Comparison of ENCODE assay signal across 1 cellular context in the genomic region with DNA sequence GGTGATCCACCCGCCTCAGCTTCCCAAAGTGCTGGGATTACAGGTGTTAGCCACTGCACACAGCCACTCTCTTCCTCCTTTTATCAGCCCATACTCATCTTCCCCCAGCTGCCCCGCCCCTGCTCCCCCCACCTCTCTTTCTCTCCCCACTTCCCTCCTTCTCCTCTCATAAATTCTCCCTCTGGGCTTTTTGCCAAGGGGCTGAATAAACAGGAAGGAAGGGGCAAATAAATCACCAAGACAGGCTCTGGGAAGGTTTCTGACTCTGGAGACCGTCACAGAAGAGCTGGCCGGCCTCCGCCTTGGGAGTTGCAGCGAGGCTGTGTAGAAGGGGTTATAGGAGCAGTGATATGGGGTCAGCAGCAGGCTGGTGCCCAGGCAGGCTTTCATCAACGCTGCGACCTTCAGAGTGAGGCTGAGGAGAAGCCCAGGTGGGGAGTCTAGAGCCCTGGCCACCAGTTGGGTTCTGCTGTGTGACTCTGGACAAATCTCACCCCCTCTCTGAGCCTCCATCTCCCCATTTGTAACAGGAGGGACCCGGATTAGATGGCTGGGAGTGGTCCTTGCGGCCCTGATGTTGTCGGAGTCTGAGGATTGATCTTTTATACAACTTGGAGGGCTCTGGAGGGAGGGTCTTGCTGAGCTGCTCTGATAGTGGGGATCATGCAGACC.
TF ChIP-seq lines count a peak whose summit lies in the region.

No MANE protein-coding gene starts in this region.

TF ChIP-seq in K562, 482 proteins besides CTCF, POLR2A, EP300 and RAD21 (continued from another document and continues in another):
- TF ChIP-seq, protein P1, sequence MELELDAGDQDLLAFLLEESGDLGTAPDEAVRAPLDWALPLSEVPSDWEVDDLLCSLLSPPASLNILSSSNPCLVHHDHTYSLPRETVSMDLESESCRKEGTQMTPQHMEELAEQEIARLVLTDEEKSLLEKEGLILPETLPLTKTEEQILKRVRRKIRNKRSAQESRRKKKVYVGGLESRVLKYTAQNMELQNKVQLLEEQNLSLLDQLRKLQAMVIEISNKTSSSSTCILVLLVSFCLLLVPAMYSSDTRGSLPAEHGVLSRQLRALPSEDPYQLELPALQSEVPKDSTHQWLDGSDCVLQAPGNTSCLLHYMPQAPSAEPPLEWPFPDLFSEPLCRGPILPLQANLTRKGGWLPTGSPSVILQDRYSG (tag; conservative IDR thresholded peaks at IDR 0.05; ENCODE audit: low read depth) = no peak
- TF ChIP-seq, protein P2, sequence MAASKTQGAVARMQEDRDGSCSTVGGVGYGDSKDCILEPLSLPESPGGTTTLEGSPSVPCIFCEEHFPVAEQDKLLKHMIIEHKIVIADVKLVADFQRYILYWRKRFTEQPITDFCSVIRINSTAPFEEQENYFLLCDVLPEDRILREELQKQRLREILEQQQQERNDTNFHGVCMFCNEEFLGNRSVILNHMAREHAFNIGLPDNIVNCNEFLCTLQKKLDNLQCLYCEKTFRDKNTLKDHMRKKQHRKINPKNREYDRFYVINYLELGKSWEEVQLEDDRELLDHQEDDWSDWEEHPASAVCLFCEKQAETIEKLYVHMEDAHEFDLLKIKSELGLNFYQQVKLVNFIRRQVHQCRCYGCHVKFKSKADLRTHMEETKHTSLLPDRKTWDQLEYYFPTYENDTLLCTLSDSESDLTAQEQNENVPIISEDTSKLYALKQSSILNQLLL (CRISPR knock-in tag; IDR thresholded peaks at IDR 0.05; ENCODE audit: borderline replicate concordance) = no peak
- TF ChIP-seq, protein P3, sequence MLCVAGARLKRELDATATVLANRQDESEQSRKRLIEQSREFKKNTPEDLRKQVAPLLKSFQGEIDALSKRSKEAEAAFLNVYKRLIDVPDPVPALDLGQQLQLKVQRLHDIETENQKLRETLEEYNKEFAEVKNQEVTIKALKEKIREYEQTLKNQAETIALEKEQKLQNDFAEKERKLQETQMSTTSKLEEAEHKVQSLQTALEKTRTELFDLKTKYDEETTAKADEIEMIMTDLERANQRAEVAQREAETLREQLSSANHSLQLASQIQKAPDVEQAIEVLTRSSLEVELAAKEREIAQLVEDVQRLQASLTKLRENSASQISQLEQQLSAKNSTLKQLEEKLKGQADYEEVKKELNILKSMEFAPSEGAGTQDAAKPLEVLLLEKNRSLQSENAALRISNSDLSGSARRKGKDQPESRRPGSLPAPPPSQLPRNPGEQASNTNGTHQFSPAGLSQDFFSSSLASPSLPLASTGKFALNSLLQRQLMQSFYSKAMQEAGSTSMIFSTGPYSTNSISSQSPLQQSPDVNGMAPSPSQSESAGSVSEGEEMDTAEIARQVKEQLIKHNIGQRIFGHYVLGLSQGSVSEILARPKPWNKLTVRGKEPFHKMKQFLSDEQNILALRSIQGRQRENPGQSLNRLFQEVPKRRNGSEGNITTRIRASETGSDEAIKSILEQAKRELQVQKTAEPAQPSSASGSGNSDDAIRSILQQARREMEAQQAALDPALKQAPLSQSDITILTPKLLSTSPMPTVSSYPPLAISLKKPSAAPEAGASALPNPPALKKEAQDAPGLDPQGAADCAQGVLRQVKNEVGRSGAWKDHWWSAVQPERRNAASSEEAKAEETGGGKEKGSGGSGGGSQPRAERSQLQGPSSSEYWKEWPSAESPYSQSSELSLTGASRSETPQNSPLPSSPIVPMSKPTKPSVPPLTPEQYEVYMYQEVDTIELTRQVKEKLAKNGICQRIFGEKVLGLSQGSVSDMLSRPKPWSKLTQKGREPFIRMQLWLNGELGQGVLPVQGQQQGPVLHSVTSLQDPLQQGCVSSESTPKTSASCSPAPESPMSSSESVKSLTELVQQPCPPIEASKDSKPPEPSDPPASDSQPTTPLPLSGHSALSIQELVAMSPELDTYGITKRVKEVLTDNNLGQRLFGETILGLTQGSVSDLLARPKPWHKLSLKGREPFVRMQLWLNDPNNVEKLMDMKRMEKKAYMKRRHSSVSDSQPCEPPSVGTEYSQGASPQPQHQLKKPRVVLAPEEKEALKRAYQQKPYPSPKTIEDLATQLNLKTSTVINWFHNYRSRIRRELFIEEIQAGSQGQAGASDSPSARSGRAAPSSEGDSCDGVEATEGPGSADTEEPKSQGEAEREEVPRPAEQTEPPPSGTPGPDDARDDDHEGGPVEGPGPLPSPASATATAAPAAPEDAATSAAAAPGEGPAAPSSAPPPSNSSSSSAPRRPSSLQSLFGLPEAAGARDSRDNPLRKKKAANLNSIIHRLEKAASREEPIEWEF (CRISPR knock-in tag; IDR thresholded peaks at IDR 0.05) = no peak
- TF ChIP-seq KDM4B (IDR thresholded peaks at IDR 0.05; ENCODE audit: borderline replicate concordance in 2 of 2, low read depth in 1 of 2) = no peak
- TF ChIP-seq, protein P4, sequence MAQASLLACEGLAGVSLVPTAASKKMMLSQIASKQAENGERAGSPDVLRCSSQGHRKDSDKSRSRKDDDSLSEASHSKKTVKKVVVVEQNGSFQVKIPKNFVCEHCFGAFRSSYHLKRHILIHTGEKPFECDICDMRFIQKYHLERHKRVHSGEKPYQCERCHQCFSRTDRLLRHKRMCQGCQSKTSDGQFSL (CRISPR knock-in tag; IDR thresholded peaks at IDR 0.05) = no peak
- TF ChIP-seq, protein P4 (tag; IDR thresholded peaks at IDR 0.05) = no peak
- no peak for TF ChIP-seq MAFG (tag; conservative IDR thresholded peaks at IDR 0.05)
- no peak for TF ChIP-seq CBX3 (IDR thresholded peaks at IDR 0.05; ENCODE audit: borderline replicate concordance in 1 of 2, low read length in 2 of 2)
- TF ChIP-seq ZNF445 (CRISPR knock-in tag; IDR thresholded peaks at IDR 0.05; ENCODE audit: low read depth) = no peak
- TF ChIP-seq, protein P5, sequence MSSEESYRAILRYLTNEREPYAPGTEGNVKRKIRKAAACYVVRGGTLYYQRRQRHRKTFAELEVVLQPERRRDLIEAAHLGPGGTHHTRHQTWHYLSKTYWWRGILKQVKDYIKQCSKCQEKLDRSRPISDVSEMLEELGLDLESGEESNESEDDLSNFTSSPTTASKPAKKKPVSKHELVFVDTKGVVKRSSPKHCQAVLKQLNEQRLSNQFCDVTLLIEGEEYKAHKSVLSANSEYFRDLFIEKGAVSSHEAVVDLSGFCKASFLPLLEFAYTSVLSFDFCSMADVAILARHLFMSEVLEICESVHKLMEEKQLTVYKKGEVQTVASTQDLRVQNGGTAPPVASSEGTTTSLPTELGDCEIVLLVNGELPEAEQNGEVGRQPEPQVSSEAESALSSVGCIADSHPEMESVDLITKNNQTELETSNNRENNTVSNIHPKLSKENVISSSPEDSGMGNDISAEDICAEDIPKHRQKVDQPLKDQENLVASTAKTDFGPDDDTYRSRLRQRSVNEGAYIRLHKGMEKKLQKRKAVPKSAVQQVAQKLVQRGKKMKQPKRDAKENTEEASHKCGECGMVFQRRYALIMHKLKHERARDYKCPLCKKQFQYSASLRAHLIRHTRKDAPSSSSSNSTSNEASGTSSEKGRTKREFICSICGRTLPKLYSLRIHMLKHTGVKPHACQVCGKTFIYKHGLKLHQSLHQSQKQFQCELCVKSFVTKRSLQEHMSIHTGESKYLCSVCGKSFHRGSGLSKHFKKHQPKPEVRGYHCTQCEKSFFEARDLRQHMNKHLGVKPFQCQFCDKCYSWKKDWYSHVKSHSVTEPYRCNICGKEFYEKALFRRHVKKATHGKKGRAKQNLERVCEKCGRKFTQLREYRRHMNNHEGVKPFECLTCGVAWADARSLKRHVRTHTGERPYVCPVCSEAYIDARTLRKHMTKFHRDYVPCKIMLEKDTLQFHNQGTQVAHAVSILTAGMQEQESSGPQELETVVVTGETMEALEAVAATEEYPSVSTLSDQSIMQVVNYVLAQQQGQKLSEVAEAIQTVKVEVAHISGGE (CRISPR knock-in tag; IDR thresholded peaks at IDR 0.05) = no peak
- no peak for TF ChIP-seq NFE2L1 (tag; IDR thresholded peaks at IDR 0.05; ENCODE audit: borderline replicate concordance, low read depth)
- TF ChIP-seq SPI1 (IDR thresholded peaks at IDR 0.05; ENCODE audit: borderline replicate concordance, low read depth, low read length) = peak; percentile 52; the same call in 1 of the 2 replicates
- no peak for TF ChIP-seq PHF8 (IDR thresholded peaks at IDR 0.05; ENCODE audit: borderline replicate concordance, low read length)
- TF ChIP-seq SMARCE1 (IDR thresholded peaks at IDR 0.05) = peak; percentile 75; the same call in 1 of the 2 replicates
- TF ChIP-seq ZNF778 (CRISPR knock-in tag; IDR thresholded peaks at IDR 0.05) = no peak
- TF ChIP-seq ZNF212 (CRISPR knock-in tag; IDR thresholded peaks at IDR 0.05) = no peak
- TF ChIP-seq, protein P6, sequence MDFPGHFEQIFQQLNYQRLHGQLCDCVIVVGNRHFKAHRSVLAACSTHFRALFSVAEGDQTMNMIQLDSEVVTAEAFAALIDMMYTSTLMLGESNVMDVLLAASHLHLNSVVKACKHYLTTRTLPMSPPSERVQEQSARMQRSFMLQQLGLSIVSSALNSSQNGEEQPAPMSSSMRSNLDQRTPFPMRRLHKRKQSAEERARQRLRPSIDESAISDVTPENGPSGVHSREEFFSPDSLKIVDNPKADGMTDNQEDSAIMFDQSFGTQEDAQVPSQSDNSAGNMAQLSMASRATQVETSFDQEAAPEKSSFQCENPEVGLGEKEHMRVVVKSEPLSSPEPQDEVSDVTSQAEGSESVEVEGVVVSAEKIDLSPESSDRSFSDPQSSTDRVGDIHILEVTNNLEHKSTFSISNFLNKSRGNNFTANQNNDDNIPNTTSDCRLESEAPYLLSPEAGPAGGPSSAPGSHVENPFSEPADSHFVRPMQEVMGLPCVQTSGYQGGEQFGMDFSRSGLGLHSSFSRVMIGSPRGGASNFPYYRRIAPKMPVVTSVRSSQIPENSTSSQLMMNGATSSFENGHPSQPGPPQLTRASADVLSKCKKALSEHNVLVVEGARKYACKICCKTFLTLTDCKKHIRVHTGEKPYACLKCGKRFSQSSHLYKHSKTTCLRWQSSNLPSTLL (IDR thresholded peaks at IDR 0.05) = no peak
- no peak for TF ChIP-seq DNMT1 (IDR thresholded peaks at IDR 0.05)
- no peak for TF ChIP-seq L3MBTL2 (IDR thresholded peaks at IDR 0.05)
- no peak for TF ChIP-seq MED1 (CRISPR knock-in tag; IDR thresholded peaks at IDR 0.05; ENCODE audit: borderline replicate concordance)
- TF ChIP-seq HDAC6 (IDR thresholded peaks at IDR 0.05; ENCODE audit: low read depth, low read length) = no peak
- TF ChIP-seq GABPB1 (CRISPR knock-in tag; IDR thresholded peaks at IDR 0.05) = no peak
- TF ChIP-seq SIN3B (IDR thresholded peaks at IDR 0.05; ENCODE audit: low read depth) = no peak
- TF ChIP-seq CHD2 (IDR thresholded peaks at IDR 0.05; ENCODE audit: low read depth, low read length) = no peak
- TF ChIP-seq ZNF3 (CRISPR knock-in tag; IDR thresholded peaks at IDR 0.05) = no peak
- TF ChIP-seq, protein P7, sequence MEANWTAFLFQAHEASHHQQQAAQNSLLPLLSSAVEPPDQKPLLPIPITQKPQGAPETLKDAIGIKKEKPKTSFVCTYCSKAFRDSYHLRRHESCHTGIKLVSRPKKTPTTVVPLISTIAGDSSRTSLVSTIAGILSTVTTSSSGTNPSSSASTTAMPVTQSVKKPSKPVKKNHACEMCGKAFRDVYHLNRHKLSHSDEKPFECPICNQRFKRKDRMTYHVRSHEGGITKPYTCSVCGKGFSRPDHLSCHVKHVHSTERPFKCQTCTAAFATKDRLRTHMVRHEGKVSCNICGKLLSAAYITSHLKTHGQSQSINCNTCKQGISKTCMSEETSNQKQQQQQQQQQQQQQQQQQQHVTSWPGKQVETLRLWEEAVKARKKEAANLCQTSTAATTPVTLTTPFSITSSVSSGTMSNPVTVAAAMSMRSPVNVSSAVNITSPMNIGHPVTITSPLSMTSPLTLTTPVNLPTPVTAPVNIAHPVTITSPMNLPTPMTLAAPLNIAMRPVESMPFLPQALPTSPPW (CRISPR knock-in tag; IDR thresholded peaks at IDR 0.05) = peak; percentile 99
- no peak for TF ChIP-seq KAT2B (IDR thresholded peaks at IDR 0.05; ENCODE audit: low read depth, low read length)
- no peak for TF ChIP-seq GABPB2 (CRISPR knock-in tag; conservative IDR thresholded peaks at IDR 0.05)
- TF ChIP-seq, protein P8, sequence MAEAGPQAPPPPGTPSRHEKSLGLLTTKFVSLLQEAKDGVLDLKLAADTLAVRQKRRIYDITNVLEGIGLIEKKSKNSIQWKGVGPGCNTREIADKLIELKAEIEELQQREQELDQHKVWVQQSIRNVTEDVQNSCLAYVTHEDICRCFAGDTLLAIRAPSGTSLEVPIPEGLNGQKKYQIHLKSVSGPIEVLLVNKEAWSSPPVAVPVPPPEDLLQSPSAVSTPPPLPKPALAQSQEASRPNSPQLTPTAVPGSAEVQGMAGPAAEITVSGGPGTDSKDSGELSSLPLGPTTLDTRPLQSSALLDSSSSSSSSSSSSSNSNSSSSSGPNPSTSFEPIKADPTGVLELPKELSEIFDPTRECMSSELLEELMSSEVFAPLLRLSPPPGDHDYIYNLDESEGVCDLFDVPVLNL (CRISPR knock-in tag; IDR thresholded peaks at IDR 0.05; ENCODE audit: low read depth) = no peak
- no peak for TF ChIP-seq ZNF354B (CRISPR knock-in tag; IDR thresholded peaks at IDR 0.05)
- TF ChIP-seq ZNF140 (CRISPR knock-in tag; IDR thresholded peaks at IDR 0.05) = no peak
- no peak for TF ChIP-seq XRCC5 (IDR thresholded peaks at IDR 0.05; ENCODE audit: low read depth, low read length)
- TF ChIP-seq, protein P9, sequence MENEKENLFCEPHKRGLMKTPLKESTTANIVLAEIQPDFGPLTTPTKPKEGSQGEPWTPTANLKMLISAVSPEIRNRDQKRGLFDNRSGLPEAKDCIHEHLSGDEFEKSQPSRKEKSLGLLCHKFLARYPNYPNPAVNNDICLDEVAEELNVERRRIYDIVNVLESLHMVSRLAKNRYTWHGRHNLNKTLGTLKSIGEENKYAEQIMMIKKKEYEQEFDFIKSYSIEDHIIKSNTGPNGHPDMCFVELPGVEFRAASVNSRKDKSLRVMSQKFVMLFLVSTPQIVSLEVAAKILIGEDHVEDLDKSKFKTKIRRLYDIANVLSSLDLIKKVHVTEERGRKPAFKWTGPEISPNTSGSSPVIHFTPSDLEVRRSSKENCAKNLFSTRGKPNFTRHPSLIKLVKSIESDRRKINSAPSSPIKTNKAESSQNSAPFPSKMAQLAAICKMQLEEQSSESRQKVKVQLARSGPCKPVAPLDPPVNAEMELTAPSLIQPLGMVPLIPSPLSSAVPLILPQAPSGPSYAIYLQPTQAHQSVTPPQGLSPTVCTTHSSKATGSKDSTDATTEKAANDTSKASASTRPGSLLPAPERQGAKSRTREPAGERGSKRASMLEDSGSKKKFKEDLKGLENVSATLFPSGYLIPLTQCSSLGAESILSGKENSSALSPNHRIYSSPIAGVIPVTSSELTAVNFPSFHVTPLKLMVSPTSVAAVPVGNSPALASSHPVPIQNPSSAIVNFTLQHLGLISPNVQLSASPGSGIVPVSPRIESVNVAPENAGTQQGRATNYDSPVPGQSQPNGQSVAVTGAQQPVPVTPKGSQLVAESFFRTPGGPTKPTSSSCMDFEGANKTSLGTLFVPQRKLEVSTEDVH (IDR thresholded peaks at IDR 0.05; ENCODE audit: low read depth, partially characterized antibody) = no peak
- TF ChIP-seq, protein P10, sequence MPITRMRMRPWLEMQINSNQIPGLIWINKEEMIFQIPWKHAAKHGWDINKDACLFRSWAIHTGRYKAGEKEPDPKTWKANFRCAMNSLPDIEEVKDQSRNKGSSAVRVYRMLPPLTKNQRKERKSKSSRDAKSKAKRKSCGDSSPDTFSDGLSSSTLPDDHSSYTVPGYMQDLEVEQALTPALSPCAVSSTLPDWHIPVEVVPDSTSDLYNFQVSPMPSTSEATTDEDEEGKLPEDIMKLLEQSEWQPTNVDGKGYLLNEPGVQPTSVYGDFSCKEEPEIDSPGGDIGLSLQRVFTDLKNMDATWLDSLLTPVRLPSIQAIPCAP (CRISPR knock-in tag; IDR thresholded peaks at IDR 0.05; ENCODE audit: borderline replicate concordance) = no peak
- no peak for TF ChIP-seq MCM7 (IDR thresholded peaks at IDR 0.05)
- TF ChIP-seq FOXP1 (CRISPR knock-in tag; IDR thresholded peaks at IDR 0.05) = no peak
- peak; percentile 57; the same call in 1 of the 2 replicates for TF ChIP-seq GABPA (tag; conservative IDR thresholded peaks at IDR 0.05; ENCODE audit: low read depth)
